In the genomic region with DNA sequence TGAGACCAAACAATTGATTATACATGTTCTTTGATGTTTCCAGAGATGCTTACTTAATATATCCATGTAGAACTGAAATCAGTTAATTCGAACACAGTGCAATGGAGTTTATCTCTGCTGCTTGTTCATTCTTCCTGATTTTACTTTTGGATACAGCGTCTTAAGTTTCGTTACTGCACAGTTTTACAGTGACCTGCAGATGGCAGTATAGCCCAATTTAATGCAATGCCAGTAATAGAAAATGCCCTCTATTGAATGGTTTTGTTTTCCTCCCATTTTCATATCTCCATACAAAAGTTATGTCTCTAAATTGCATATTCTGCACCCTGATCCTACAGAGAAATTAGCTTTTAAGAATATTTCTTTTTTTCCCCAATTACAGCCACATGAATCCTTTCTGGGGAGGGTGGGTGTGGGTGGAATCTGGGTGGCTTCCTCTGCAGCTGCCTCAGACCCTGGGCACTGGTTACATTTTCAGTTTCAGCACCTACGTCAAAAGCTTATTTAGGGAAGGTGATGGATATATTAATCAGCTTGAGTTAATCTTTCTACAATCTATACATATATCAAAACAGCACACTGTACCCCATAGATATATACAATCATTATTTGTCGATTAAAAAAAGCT, we compare ENCODE assay signal across 8 cellular contexts.
DNase-seq lines count a peak whose midpoint lies in the region; ATAC-seq and TF ChIP-seq lines count a peak whose summit lies in the region.
"Had no signal": no experiment of that assay in that cellular context is flagged by ENCODE, and none has a peak within 500 bp of the region (broad histone marks: within the 10 kb centered on the region; RNA-seq: fewer than 3 reads in every experiment).

No MANE protein-coding gene starts in this region.

- TF ChIP-seq POLR2A in breast epithelium (IDR thresholded peaks at IDR 0.05), result no peak
- no peak for TF ChIP-seq POLR2A in tibial nerve (IDR thresholded peaks at IDR 0.05)

- H3K27ac ChIP-seq in breast epithelium, result no peak overlapping the region
- H3K27ac ChIP-seq in tibial nerve, result no peak overlapping the region
- H3K27ac ChIP-seq: epithelial cell of prostate had no signal

- H3K4me1 ChIP-seq in breast epithelium (no peaks in the 10 kb centered on the region), tibial nerve (no peaks in the 10 kb centered on the region)

- ATAC-seq in GM19035 (IDR thresholded peaks at IDR 0.05; ENCODE audit: unreplicated experiment) (peak; percentile 80), left lobe of liver (peak; percentile 83)

- TF ChIP-seq CTCF in breast epithelium (IDR thresholded peaks at IDR 0.05), result peak; percentile 37 to 62 (median 53)
- TF ChIP-seq CTCF in tibial nerve (IDR thresholded peaks at IDR 0.05), result peak; percentile 62 to 72 (median 67)

- no peak for TF ChIP-seq EP300 in tibial nerve (IDR thresholded peaks at IDR 0.05)

- WGBS in tibial nerve, 2 donors, result 26% methylated on average over 5 of the region's 5 CpGs

- no peaks in the 10 kb centered on the region for H3K9me3 ChIP-seq in breast epithelium
- no peaks in the 10 kb centered on the region for H3K9me3 ChIP-seq in tibial nerve

- peak; percentile 65 for DNase-seq in DMS114 treated with DMSO at 0.1 percent for 48 hours (lab: John Stamatoyannopoulos, UW; ENCODE audit: unreplicated experiment)
- DNase-seq in HuH-7 (ENCODE audit: low spot score), result peak; percentile 12
- peak; percentile 67 for DNase-seq in SK-MEL-5 (ENCODE audit: low read depth, low spot score)
- DNase-seq in breast epithelium (ENCODE audit: low spot score in 2 of 2), result no peak
- no peak for DNase-seq in left lobe of liver (ENCODE audit: low spot score)
- peak in 1 of 2 donors; percentile 17 for DNase-seq in tibial nerve (ENCODE audit: low spot score in 2 of 2)

- in situ Hi-C loops in SK-MEL-5 (cut with HindIII; ENCODE audit: low pct_unique_long_range_greater_than_20kb, low sequenced_read_pairs), result no loop called here

- H3K4me3 ChIP-seq in breast epithelium (no peak overlapping the region), tibial nerve (no peak overlapping the region)

- H3K36me3 ChIP-seq in breast epithelium, result no peaks in the 10 kb centered on the region
- H3K36me3 ChIP-seq in tibial nerve, result no peaks in the 10 kb centered on the region

- intact Hi-C loops in breast epithelium (cut with DNase I; ENCODE audit: low total_unique reads), result no loop called here

- no peaks in the 10 kb centered on the region for H3K27me3 ChIP-seq in breast epithelium
- H3K27me3 ChIP-seq in tibial nerve, result no peaks in the 10 kb centered on the region

Comparison
In these comparisons a context has a peak if more than half of its experiments do, and no peak if none do; other contexts are left out.
1. DNase-seq: peak in DMS114 treated with DMSO at 0.1 percent for 48 hours (single experiment), HuH-7 (single experiment) and SK-MEL-5 (single experiment); none in breast epithelium (0 of 2) and left lobe of liver (single experiment).